ENCODE assay signal across 20 cellular contexts in genomic region chr10:122199689-122200088, GRCh38.
"Had no signal": no experiment of that assay in that cellular context is flagged by ENCODE, and none has a peak within 500 bp of the region (broad histone marks: within the 10 kb centered on the region; RNA-seq: fewer than 3 reads in every experiment).

No MANE protein-coding gene starts in this region.

- H3K4me2 ChIP-seq: KMS-11 had no signal

- H3K9me3 Mint-ChIP-seq: activated CD8-positive, alpha-beta T cell treated with anti-CD3 and anti-CD28 coated beads for 36 hours; activated naive CD8-positive, alpha-beta T cell treated with anti-CD3 and anti-CD28 coated beads, Interleukin-2, amount 10 ng/mL, durations not matched to agents 7 days and 5 days; activated T-cell treated with anti-CD3 and anti-CD28 coated beads, Interleukin-2, amount 50 U/mL, for 72 hours; T-cell had no signal

- H3K27me3 Mint-ChIP-seq: activated CD4-positive, alpha-beta T cell treated with anti-CD3 and anti-CD28 coated beads for 36 hours; activated CD8-positive, alpha-beta T cell treated with anti-CD3 and anti-CD28 coated beads for 36 hours; activated naive CD8-positive, alpha-beta T cell treated with anti-CD3 and anti-CD28 coated beads, Interleukin-2, amount 10 ng/mL, durations not matched to agents 7 days and 5 days; T-cell had no signal

- DNase-seq: activated CD4-positive, alpha-beta T cell treated with anti-CD3 and anti-CD28 coated beads for 36 hours; activated CD8-positive, alpha-beta memory T cell treated with anti-CD3 and anti-CD28 coated beads, Interleukin-2, amount 50 U/mL, for 4 hours; activated CD8-positive, alpha-beta T cell treated with anti-CD3 and anti-CD28 coated beads for 36 hours; activated naive CD4-positive, alpha-beta T cell treated with anti-CD3 and anti-CD28 coated beads, Interleukin-2, amount 50 U/mL, for 16 hours; activated naive CD8-positive, alpha-beta T cell treated with anti-CD3 and anti-CD28 coated beads, Interleukin-2, amount 10 ng/mL, durations not matched to agents 7 days and 5 days; activated T-cell treated with anti-CD3 and anti-CD28 coated beads, Interleukin-2, amount 50 U/mL, for 72 hours; adrenal gland; anterior cingulate cortex; NCI-H1092; NCI-H1417 treated with DMSO at 0.1 percent for 48 hours; NCI-H1694; NCI-H2107; NCI-H2171 treated with DMSO at 0.1 percent for 48 hours; NCI-H69; T-cell; T-helper 2 cell; T1000 had no signal

- H3K4me3 ChIP-seq: adrenal gland, SK-N-MC had no signal

- H3K27me3 ChIP-seq: adrenal gland had no signal

- H3K36me3 ChIP-seq: adrenal gland had no signal

- H3K4me1 ChIP-seq: adrenal gland had no signal

- H3K36me3 Mint-ChIP-seq: activated naive CD8-positive, alpha-beta T cell treated with anti-CD3 and anti-CD28 coated beads, Interleukin-2, amount 10 ng/mL, durations not matched to agents 7 days and 5 days; T-cell had no signal

- H3K27ac ChIP-seq: adrenal gland, KMS-11, SK-N-MC had no signal

- H3K4me1 Mint-ChIP-seq: activated CD4-positive, alpha-beta T cell treated with anti-CD3 and anti-CD28 coated beads for 36 hours; activated naive CD8-positive, alpha-beta T cell treated with anti-CD3 and anti-CD28 coated beads, Interleukin-2, amount 10 ng/mL, durations not matched to agents 7 days and 5 days; T-cell had no signal

- H3K9ac ChIP-seq: KMS-11 had no signal

- H3K4me3 Mint-ChIP-seq: activated CD4-positive, alpha-beta T cell treated with anti-CD3 and anti-CD28 coated beads for 36 hours; activated CD8-positive, alpha-beta T cell treated with anti-CD3 and anti-CD28 coated beads for 36 hours; activated naive CD8-positive, alpha-beta T cell treated with anti-CD3 and anti-CD28 coated beads, Interleukin-2, amount 10 ng/mL, durations not matched to agents 7 days and 5 days; activated T-cell treated with anti-CD3 and anti-CD28 coated beads, Interleukin-2, amount 50 U/mL, for 72 hours; T-cell had no signal

- H3K27ac Mint-ChIP-seq: activated CD4-positive, alpha-beta T cell treated with anti-CD3 and anti-CD28 coated beads for 36 hours; activated CD8-positive, alpha-beta T cell treated with anti-CD3 and anti-CD28 coated beads for 36 hours; activated naive CD8-positive, alpha-beta T cell treated with anti-CD3 and anti-CD28 coated beads, Interleukin-2, amount 10 ng/mL, durations not matched to agents 7 days and 5 days; activated T-cell treated with anti-CD3 and anti-CD28 coated beads, Interleukin-2, amount 50 U/mL, for 72 hours; T-cell had no signal

- ATAC-seq: activated CD4-positive, alpha-beta T cell treated with anti-CD3 and anti-CD28 coated beads for 36 hours; activated CD8-positive, alpha-beta T cell treated with anti-CD3 and anti-CD28 coated beads for 36 hours; activated T-cell treated with anti-CD3 and anti-CD28 coated beads, Interleukin-2, amount 50 U/mL, for 72 hours; HepG2; T-cell had no signal

- H3K9me3 ChIP-seq: adrenal gland had no signal
